ENCODE assay signal across 28 cellular contexts in the genomic region with DNA sequence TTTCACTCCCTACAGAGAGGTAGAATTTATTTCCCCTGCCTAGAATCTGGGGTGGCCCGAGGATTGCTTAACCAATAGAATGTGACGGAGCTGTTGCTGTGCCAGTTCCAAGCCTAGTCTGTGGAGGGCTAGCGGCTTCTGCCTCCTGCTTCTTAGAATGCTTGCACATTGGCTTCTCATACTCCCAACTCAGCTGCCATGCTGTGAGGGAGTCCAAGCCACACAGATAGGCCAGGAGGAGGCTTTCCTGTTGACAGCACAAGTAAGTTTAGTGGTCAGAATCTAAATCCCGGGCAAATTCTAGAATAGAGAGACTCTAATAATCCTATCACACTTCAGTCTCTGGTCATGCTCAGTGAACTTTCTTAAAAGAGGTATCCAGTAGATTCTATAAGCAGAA.
"Had no signal": no experiment of that assay in that cellular context is flagged by ENCODE, and none has a peak within 500 bp of the region (broad histone marks: within the 10 kb centered on the region; RNA-seq: fewer than 3 reads in every experiment).

No MANE protein-coding gene starts in this region.

- DNase-seq: activated CD4-positive, alpha-beta T cell treated with anti-CD3 and anti-CD28 coated beads for 36 hours; activated CD4-positive, alpha-beta T cell treated with anti-CD3 and anti-CD28 coated beads, Interleukin-2, amount 50 U/mL, for 1 hour; activated CD4-positive, CD25-positive, alpha-beta regulatory T cell; activated CD8-positive, alpha-beta memory T cell treated with anti-CD3 and anti-CD28 coated beads, Interleukin-2, amount 50 U/mL, for 4 hours; activated CD8-positive, alpha-beta T cell treated with anti-CD3 and anti-CD28 coated beads for 36 hours; activated effector memory CD4-positive, alpha-beta T cell treated with Interleukin-2 at 50 U/mL for 16 hours; activated naive CD4-positive, alpha-beta T cell; amniotic stem cell; body of pancreas; central memory CD4-positive, alpha-beta T cell; IMR-90; Kasumi-1; KBM-7; NCI-H1105 treated with DMSO at 0.1 percent for 48 hours; NCI-H1436 treated with DMSO at 0.1 percent for 48 hours; NCI-H187; NCI-H2081; NCI-H345; NCI-H510A treated with DMSO at 0.1 percent for 48 hours; Peyer's patch; Right ventricle myocardium superior; SJCRH30; T-helper 2 cell; T1000 had no signal

- H3K36me3 ChIP-seq: ascending aorta, Peyer's patch, SJCRH30 had no signal

- H3K4me3 ChIP-seq: ascending aorta, body of pancreas, Peyer's patch, SJCRH30 had no signal

- ATAC-seq: activated CD4-positive, alpha-beta T cell treated with anti-CD3 and anti-CD28 coated beads for 36 hours; activated CD8-positive, alpha-beta T cell treated with anti-CD3 and anti-CD28 coated beads for 36 hours; body of pancreas had no signal

- H3K4me1 ChIP-seq: ascending aorta, body of pancreas, Peyer's patch, SJCRH30 had no signal

- H3K9me3 ChIP-seq: body of pancreas, Peyer's patch, SJCRH30 had no signal

- H3K27ac ChIP-seq: ascending aorta, body of pancreas, Peyer's patch, RWPE1, SJCRH30 had no signal

- H3K4me1 Mint-ChIP-seq: activated CD4-positive, alpha-beta T cell treated with anti-CD3 and anti-CD28 coated beads for 36 hours; activated naive CD4-positive, alpha-beta T cell treated with anti-CD3 and anti-CD28 coated beads, Interleukin-2, amount 50 U/mL, for 24 hours had no signal

- H3K4me3 Mint-ChIP-seq: activated CD4-positive, alpha-beta T cell treated with anti-CD3 and anti-CD28 coated beads for 36 hours; activated CD8-positive, alpha-beta T cell treated with anti-CD3 and anti-CD28 coated beads for 36 hours; activated naive CD4-positive, alpha-beta T cell treated with anti-CD3 and anti-CD28 coated beads, Interleukin-2, amount 50 U/mL, for 24 hours; activated T-helper 1 cell treated with anti-CD3 and anti-CD28 coated beads, Interleukin-12 subunit alpha, Interleukin-12 subunit beta, Interleukin-2, Interleukin-4 antibody, amounts not matched to agents 30 ng/mL and 10 ng/mL and 1 ng/mL, durations not matched to agents 14 hours and 24 hours and 36 hours had no signal

- H3K9me3 Mint-ChIP-seq: activated T-helper 1 cell treated with anti-CD3 and anti-CD28 coated beads, Interleukin-12 subunit alpha, Interleukin-12 subunit beta, Interleukin-2, Interleukin-4 antibody, amounts not matched to agents 30 ng/mL and 10 ng/mL and 1 ng/mL, durations not matched to agents 14 hours and 24 hours and 36 hours had no signal

- H3K27me3 ChIP-seq: ascending aorta, body of pancreas, Peyer's patch, SJCRH30 had no signal

- H3K27me3 Mint-ChIP-seq: activated naive CD4-positive, alpha-beta T cell treated with anti-CD3 and anti-CD28 coated beads, Interleukin-2, amount 50 U/mL, for 24 hours had no signal

- H3K27ac Mint-ChIP-seq: activated CD4-positive, alpha-beta T cell treated with anti-CD3 and anti-CD28 coated beads for 36 hours; activated CD8-positive, alpha-beta T cell treated with anti-CD3 and anti-CD28 coated beads for 36 hours; activated naive CD4-positive, alpha-beta T cell treated with anti-CD3 and anti-CD28 coated beads, Interleukin-2, amount 50 U/mL, for 24 hours; activated T-helper 1 cell treated with anti-CD3 and anti-CD28 coated beads, Interleukin-12 subunit alpha, Interleukin-12 subunit beta, Interleukin-2, Interleukin-4 antibody, amounts not matched to agents 30 ng/mL and 10 ng/mL and 1 ng/mL, durations not matched to agents 14 hours and 24 hours and 36 hours had no signal
